In genomic region chr2:143321994-143322393, GRCh38 we compare ENCODE assay signal across 22 cellular contexts.
DNase-seq lines count a peak whose midpoint lies in the region; ATAC-seq and TF ChIP-seq lines count a peak whose summit lies in the region.
"Had no signal": no experiment of that assay in that cellular context is flagged by ENCODE, and none has a peak within 500 bp of the region (broad histone marks: within the 10 kb centered on the region; RNA-seq: fewer than 3 reads in every experiment).

No MANE protein-coding gene starts in this region.

- peaks cover 22% of the 10 kb centered on the region for H3K4me1 Mint-ChIP-seq in T-helper 2 cell treated with Interferon-gamma antibody and Interleukin-4, amounts not matched to agents 5 μg/mL and 100 μg/mL, for 36 hours (ENCODE audit: low read depth)

- H3K36me3 Mint-ChIP-seq in T-helper 2 cell treated with Interferon-gamma antibody and Interleukin-4, amounts not matched to agents 5 μg/mL and 100 μg/mL, for 36 hours (ENCODE audit: low read depth), result peaks cover 27% of the 10 kb centered on the region

- peak overlapping the region; percentile 3 for H3K4me3 Mint-ChIP-seq in T-helper 2 cell treated with Interferon-gamma antibody and Interleukin-4, amounts not matched to agents 5 μg/mL and 100 μg/mL, for 36 hours
- H3K4me3 Mint-ChIP-seq: activated CD8-positive, alpha-beta T cell treated with anti-CD3 and anti-CD28 coated beads, Interleukin-2, amount 10 ng/mL, durations not matched to agents 7 days and 5 days; activated T-cell treated with anti-CD3 and anti-CD28 coated beads, Interleukin-2, amount 50 U/mL, for 24 hours; effector memory CD8-positive, alpha-beta T cell; naive B cell had no signal

- peak; percentile 40 for DNase-seq in CMK (ENCODE audit: low read depth)
- peak; percentile 19 for DNase-seq in HEK293T (ENCODE audit: extremely low spot score)
- no peak for DNase-seq in T-helper 2 cell treated with Interferon-gamma antibody and Interleukin-4, amounts not matched to agents 5 μg/mL and 100 μg/mL, for 36 hours (ENCODE audit: low spot score)
- peak; percentile 9 for DNase-seq in myocyte (ENCODE audit: low read depth)
- no peak for DNase-seq in NCI-H2196 treated with DMSO at 0.1 percent for 48 hours (lab: John Stamatoyannopoulos, UW; ENCODE audit: unreplicated experiment)
- DNase-seq in caudate nucleus (lab: John Stamatoyannopoulos, UW), result no peak
- DNase-seq: activated CD4-positive, CD25-positive, alpha-beta regulatory T cell; activated CD8-positive, alpha-beta T cell treated with anti-CD3 and anti-CD28 coated beads, Interleukin-2, amount 10 ng/mL, durations not matched to agents 7 days and 5 days; activated T-cell treated with anti-CD3 and anti-CD28 coated beads, Interleukin-2, amount 50 U/mL, for 24 hours; effector memory CD8-positive, alpha-beta T cell; heart left ventricle; lower lobe of right lung; naive B cell; NCI-H1694 treated with DMSO at 0.1 percent for 48 hours; NCI-H524 treated with DMSO at 0.1 percent for 48 hours; stimulated activated CD4-positive, alpha-beta T cell treated with anti-CD3 and anti-CD28 coated beads, Interleukin-15, amount 100 ng/mL, for 24 hours had no signal

- H3K27ac Mint-ChIP-seq in T-helper 2 cell treated with Interferon-gamma antibody and Interleukin-4, amounts not matched to agents 5 μg/mL and 100 μg/mL, for 36 hours, result peak overlapping the region; percentile 7
- H3K27ac Mint-ChIP-seq: activated CD8-positive, alpha-beta T cell treated with anti-CD3 and anti-CD28 coated beads, Interleukin-2, amount 10 ng/mL, durations not matched to agents 7 days and 5 days; activated T-cell treated with anti-CD3 and anti-CD28 coated beads, Interleukin-2, amount 50 U/mL, for 24 hours had no signal

- H3K27me3 Mint-ChIP-seq in T-helper 2 cell treated with Interferon-gamma antibody and Interleukin-4, amounts not matched to agents 5 μg/mL and 100 μg/mL, for 36 hours (ENCODE audit: low read depth), result no peaks in the 10 kb centered on the region
- H3K27me3 Mint-ChIP-seq: activated T-cell treated with anti-CD3 and anti-CD28 coated beads, Interleukin-2, amount 50 U/mL, for 24 hours; effector memory CD8-positive, alpha-beta T cell; naive B cell had no signal

- no peak for ATAC-seq in GM21576 (IDR thresholded peaks at IDR 0.05; ENCODE audit: unreplicated experiment)
- ATAC-seq: activated CD8-positive, alpha-beta T cell treated with anti-CD3 and anti-CD28 coated beads, Interleukin-2, amount 10 ng/mL, durations not matched to agents 7 days and 5 days; activated naive CD4-positive, alpha-beta T cell treated with anti-CD3 and anti-CD28 coated beads, Interleukin-2, amount 50 U/mL, for 72 hours; effector memory CD8-positive, alpha-beta T cell; HCT116; heart left ventricle; lower lobe of right lung had no signal

- H3K9me3 Mint-ChIP-seq in T-helper 2 cell treated with Interferon-gamma antibody and Interleukin-4, amounts not matched to agents 5 μg/mL and 100 μg/mL, for 36 hours, result no peaks in the 10 kb centered on the region
- H3K9me3 Mint-ChIP-seq: effector memory CD8-positive, alpha-beta T cell; naive B cell had no signal

- H3K27ac ChIP-seq in caudate nucleus (ENCODE audit: low read depth, low read length), result no peak overlapping the region
- H3K27ac ChIP-seq: heart left ventricle, lower lobe of right lung, right atrium auricular region, SJSA1, suprapubic skin had no signal

- POLR2A ChIA-PET in HEK293T (lab: Yijun Ruan, JAX), result no interaction called here

- CTCF ChIA-PET in HEK293T (lab: Yijun Ruan, JAX), result no interaction called here

TF ChIP-seq in HEK293T, 16 proteins besides CTCF, POLR2A, EP300 and RAD21:
- TF ChIP-seq PKNOX1 (IDR thresholded peaks at IDR 0.05) (no peak), TARDBP (IDR thresholded peaks at IDR 0.05) (no peak), BHLHE40 (IDR thresholded peaks at IDR 0.05; ENCODE audit: borderline replicate concordance) (no peak), LEF1 (IDR thresholded peaks at IDR 0.05; ENCODE audit: borderline replicate concordance) (no peak), SUZ12 (IDR thresholded peaks at IDR 0.05) (no peak), FOXA1 (IDR thresholded peaks at IDR 0.05) (no peak), ELF4 (IDR thresholded peaks at IDR 0.05) (no peak), CTBP1 (IDR thresholded peaks at IDR 0.05; ENCODE audit: borderline replicate concordance) (no peak), SP1 (IDR thresholded peaks at IDR 0.05) (no peak), FOXM1 (IDR thresholded peaks at IDR 0.05; ENCODE audit: borderline replicate concordance) (no peak)

Comparison
In these comparisons a context has a peak if more than half of its experiments do, and no peak if none do; other contexts are left out.
1. DNase-seq: peak in CMK (single experiment), HEK293T (single experiment) and myocyte (single experiment); none in T-helper 2 cell treated with Interferon-gamma antibody and Interleukin-4, amounts not matched to agents 5 μg/mL and 100 μg/mL, for 36 hours (single experiment), NCI-H2196 treated with DMSO at 0.1 percent for 48 hours (single experiment) and caudate nucleus (0 of 61).